30 cellular contexts compared by ENCODE assay signal in the genomic region with DNA sequence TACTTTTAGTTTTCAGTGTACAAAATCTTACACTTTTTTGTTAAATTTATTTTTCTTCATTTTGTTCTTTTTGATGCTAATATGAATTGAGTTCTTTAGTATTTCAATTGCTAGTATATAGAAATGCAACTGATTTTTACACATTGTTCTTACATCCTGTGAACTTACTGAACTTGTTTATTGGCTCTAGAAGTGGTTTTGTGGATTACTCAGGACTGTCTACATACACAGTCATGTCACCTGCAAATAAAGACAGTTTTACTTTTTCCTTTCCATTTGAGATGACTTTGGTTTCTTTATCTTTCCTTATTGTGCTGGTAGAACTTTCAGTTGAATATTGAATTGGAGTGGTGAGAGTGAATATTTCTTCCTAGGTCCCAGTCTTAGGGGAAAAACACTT. TPM values are rescaled to one million over a fixed set of nuclear protein-coding genes. Genes with fewer than 3 reads are reported as not detected.
"Had no signal": no experiment of that assay in that cellular context is flagged by ENCODE, and none has a peak within 500 bp of the region (broad histone marks: within the 10 kb centered on the region; RNA-seq: fewer than 3 reads in every experiment).

No MANE protein-coding gene starts in this region.

- H3K27me3 ChIP-seq: neural progenitor cell, ovary, right lobe of liver, sigmoid colon, stomach, suprapubic skin, testis, tibial artery, transverse colon, upper lobe of right lung, uterus had no signal

- FAIRE-seq: small intestine had no signal

- H3K36me3 ChIP-seq: ovary, right lobe of liver, sigmoid colon, stomach, suprapubic skin, tibial artery, transverse colon, upper lobe of right lung, uterus had no signal

- H3K79me2 ChIP-seq: parathyroid adenoma had no signal

- H3K4me3 ChIP-seq: neural progenitor cell, ovary, psoas muscle, right lobe of liver, sigmoid colon, stomach, suprapubic skin, testis, tibial artery, transverse colon, upper lobe of right lung, uterus had no signal

- H3K4me1 ChIP-seq: neural progenitor cell, parathyroid adenoma, psoas muscle, right lobe of liver, sigmoid colon, stomach, suprapubic skin, testis, tibial artery, transverse colon, upper lobe of right lung, uterus had no signal

- H2AFZ ChIP-seq: neural progenitor cell, parathyroid adenoma had no signal

- H3K9ac ChIP-seq: neural progenitor cell, parathyroid adenoma had no signal

- H3K4me2 ChIP-seq: neural progenitor cell had no signal

- H3K27ac ChIP-seq: neural progenitor cell, ovary, parathyroid adenoma, psoas muscle, right lobe of liver, sigmoid colon, stomach, suprapubic skin, testis, tibial artery, transverse colon, upper lobe of right lung, uterus had no signal

- ATAC-seq: natural killer cell; psoas muscle; right cardiac atrium; right lobe of liver; stimulated activated effector memory CD8-positive, alpha-beta T cell treated with anti-CD3 and anti-CD28 coated beads, Interleukin-12 subunit alpha, Interleukin-12 subunit beta, amount 100 ng/mL, for 72 hours; stimulated activated naive B cell treated with anti-CD40 and anti-IgM and Interleukin-4, amounts not matched to agents 10 μg/mL and 1 μg/mL and 100 μg/mL, for 72 hours; upper lobe of right lung had no signal

- DNase-seq: natural killer cell; occipital lobe; ovary; posterior cingulate gyrus; psoas muscle; right cardiac atrium; right lobe of liver; sigmoid colon; small intestine; stimulated activated CD4-positive, alpha-beta T cell treated with anti-CD3 and anti-CD28 coated beads, Interleukin-15, amount 100 ng/mL, for 24 hours; stimulated activated CD4-positive, alpha-beta T cell treated with anti-CD3 and anti-CD28 coated beads, Interleukin-2, amount 100 ng/mL, for 24 hours; stimulated activated CD4-positive, alpha-beta T cell treated with anti-CD3 and anti-CD28 coated beads, Interleukin-2, amount 100 ng/mL, for 48 hours; stimulated activated CD4-positive, alpha-beta T cell treated with anti-CD3 and anti-CD28 coated beads, Interleukin-4, amount 100 ng/mL, for 24 hours; stimulated activated naive B cell treated with anti-CD40 and anti-IgM and Interleukin-4, amounts not matched to agents 10 μg/mL and 1 μg/mL and 100 μg/mL, for 72 hours; stimulated activated naive CD4-positive, alpha-beta T cell treated with Interleukin-2 at 50 U/mL for 16 hours; stomach; testis; tibial artery; transverse colon; upper lobe of right lung; uterus had no signal

- H3K9me3 ChIP-seq: ovary, right lobe of liver, suprapubic skin, testis, tibial artery, upper lobe of right lung, uterus had no signal

RNA-seq across cellular contexts. Expression of a gene that starts 40.8 kb away (rescaled TPM):
- total RNA-seq: natural killer cell, occipital lobe, progenitor cell of endocrine pancreas, psoas muscle, renal cortical epithelial cell, right cardiac atrium, sigmoid colon, skeletal muscle tissue, subcutaneous adipose tissue, suprapubic skin, upper lobe of right lung, urinary bladder, uterus had no signal
